30 cellular contexts compared by ENCODE assay signal in genomic region chr1:64097859-64098258, GRCh38.
A peak's percentile ranks its signal among the peaks of the same experiment; 100 is the strongest.
DNase-seq lines count a peak whose midpoint lies in the region; TF ChIP-seq lines count a peak whose summit lies in the region.
"Had no signal": no experiment of that assay in that cellular context is flagged by ENCODE, and none has a peak within 500 bp of the region (broad histone marks: within the 10 kb centered on the region; RNA-seq: fewer than 3 reads in every experiment).

No MANE protein-coding gene starts in this region.

- H3K4me3 ChIP-seq in HAP-1 = no peak overlapping the region
- H3K4me3 ChIP-seq: gastroesophageal sphincter, GM23248, prostate gland, right lobe of liver, stomach, tibial nerve had no signal

- peaks cover 2% of the 10 kb centered on the region for H3K27me3 ChIP-seq in HAP-1 (ENCODE audit: low read depth)
- H3K27me3 ChIP-seq: gastroesophageal sphincter, right lobe of liver, stomach, tibial nerve had no signal

- TF ChIP-seq CTCF in glutamatergic neuron (IDR thresholded peaks at IDR 0.05; ENCODE audit: partially characterized antibody, unreplicated experiment) = no peak

- H3K36me3 Mint-ChIP-seq in glutamatergic neuron (ENCODE audit: unreplicated experiment) = no peaks in the 10 kb centered on the region
- H3K36me3 Mint-ChIP-seq: activated naive CD4-positive, alpha-beta T cell treated with anti-CD3 and anti-CD28 coated beads, Interleukin-2, amount 50 U/mL, for 24 hours; brain; CD4-positive, CD25-positive, alpha-beta regulatory T cell had no signal

- DNase-seq in NCI-H2171 treated with DMSO at 0.1 percent for 48 hours (lab: John Stamatoyannopoulos, UW) (peak; percentile 26), NCI-H2171 (lab: John Stamatoyannopoulos, UW) (no peak), NCI-H2227 treated with DMSO at 0.1 percent for 48 hours (lab: John Stamatoyannopoulos, UW) (peak; percentile 85), glutamatergic neuron (no peak), substantia nigra (lab: John Stamatoyannopoulos, UW) (no peak), HAP-1 (ENCODE audit: low spot score in 2 of 2) (no peak), NCI-H1048 (lab: John Stamatoyannopoulos, UW) (no peak), HT-29 (ENCODE audit: low spot score) (no peak)
- DNase-seq: activated CD4-positive, alpha-beta T cell treated with anti-CD3 and anti-CD28 coated beads for 48 hours; activated CD8-positive, alpha-beta memory T cell treated with anti-CD3 and anti-CD28 coated beads for 24 hours; activated T-cell treated with anti-CD3 and anti-CD28 coated beads for 4 hours; amniotic stem cell; CD4-positive, CD25-positive, alpha-beta regulatory T cell; cerebellar nuclear complex; DMS79 treated with DMSO at 0.1 percent for 48 hours; GM23248; left ventricle myocardium superior; NCI-H2081 treated with DMSO at 0.1 percent for 48 hours; NCI-H526 treated with DMSO at 0.1 percent for 48 hours; occipital lobe; right lobe of liver; SHP77 treated with DMSO at 0.1 percent for 48 hours; stimulated activated CD4-positive, alpha-beta T cell treated with anti-CD3 and anti-CD28 coated beads, Interleukin-12 subunit alpha, Interleukin-12 subunit beta, amount 100 ng/mL, for 4 hours; stimulated activated CD4-positive, alpha-beta T cell treated with anti-CD3 and anti-CD28 coated beads, Interleukin-2, amount 100 ng/mL, for 48 hours; stomach had no signal

- in situ Hi-C loops in HAP-1 (cut with MboI; ENCODE audit: low sequenced_read_pairs) = no loop called here

- no peaks in the 10 kb centered on the region for H3K9me3 ChIP-seq in HAP-1
- H3K9me3 ChIP-seq: gastroesophageal sphincter, prostate gland, right lobe of liver, stomach, tibial nerve had no signal

- H3K27ac ChIP-seq in substantia nigra (ENCODE audit: low read depth, low read length, poor library complexity, severe bottlenecking) = peak overlapping the region; percentile 37
- H3K27ac ChIP-seq: gastroesophageal sphincter, GM23248, prostate gland, right lobe of liver, tibial nerve had no signal

- peak overlapping the region; percentile 38 for H3K27ac Mint-ChIP-seq in glutamatergic neuron (ENCODE audit: unreplicated experiment)
- H3K27ac Mint-ChIP-seq: activated naive CD4-positive, alpha-beta T cell treated with anti-CD3 and anti-CD28 coated beads, Interleukin-2, amount 50 U/mL, for 24 hours; CD4-positive, CD25-positive, alpha-beta regulatory T cell had no signal

- H3K4me1 Mint-ChIP-seq in glutamatergic neuron (ENCODE audit: low read depth, unreplicated experiment) = peaks cover 14% of the 10 kb centered on the region
- H3K4me1 Mint-ChIP-seq: activated naive CD4-positive, alpha-beta T cell treated with anti-CD3 and anti-CD28 coated beads, Interleukin-2, amount 50 U/mL, for 24 hours; CD4-positive, CD25-positive, alpha-beta regulatory T cell had no signal

- peak overlapping the region; percentile 20 for H3K4me3 Mint-ChIP-seq in glutamatergic neuron (ENCODE audit: unreplicated experiment)
- H3K4me3 Mint-ChIP-seq: activated naive CD4-positive, alpha-beta T cell treated with anti-CD3 and anti-CD28 coated beads, Interleukin-2, amount 50 U/mL, for 24 hours; brain; CD4-positive, CD25-positive, alpha-beta regulatory T cell had no signal

- H3K27me3 Mint-ChIP-seq in glutamatergic neuron (ENCODE audit: unreplicated experiment) = no peaks in the 10 kb centered on the region

- no peaks in the 10 kb centered on the region for H3K4me1 ChIP-seq in HAP-1
- H3K4me1 ChIP-seq: prostate gland, right lobe of liver had no signal

- no peaks in the 10 kb centered on the region for H3K36me3 ChIP-seq in HAP-1 (replicated peaks)
- H3K36me3 ChIP-seq: gastroesophageal sphincter, prostate gland, right lobe of liver, stomach, tibial nerve had no signal

- no peaks in the 10 kb centered on the region for H3K9me3 Mint-ChIP-seq in glutamatergic neuron (ENCODE audit: unreplicated experiment)
- H3K9me3 Mint-ChIP-seq: activated naive CD4-positive, alpha-beta T cell treated with anti-CD3 and anti-CD28 coated beads, Interleukin-2, amount 50 U/mL, for 24 hours; brain; CD4-positive, CD25-positive, alpha-beta regulatory T cell had no signal

Comparison
In these comparisons a context has a peak if more than half of its experiments do, and no peak if none do; other contexts are left out.
1. DNase-seq: peak in NCI-H2171 treated with DMSO at 0.1 percent for 48 hours (single experiment) and NCI-H2227 treated with DMSO at 0.1 percent for 48 hours (single experiment); none in NCI-H2171 (single experiment), glutamatergic neuron (single experiment), substantia nigra (0 of 49), HAP-1 (0 of 2), NCI-H1048 (single experiment) and HT-29 (single experiment).